In the genomic region with DNA sequence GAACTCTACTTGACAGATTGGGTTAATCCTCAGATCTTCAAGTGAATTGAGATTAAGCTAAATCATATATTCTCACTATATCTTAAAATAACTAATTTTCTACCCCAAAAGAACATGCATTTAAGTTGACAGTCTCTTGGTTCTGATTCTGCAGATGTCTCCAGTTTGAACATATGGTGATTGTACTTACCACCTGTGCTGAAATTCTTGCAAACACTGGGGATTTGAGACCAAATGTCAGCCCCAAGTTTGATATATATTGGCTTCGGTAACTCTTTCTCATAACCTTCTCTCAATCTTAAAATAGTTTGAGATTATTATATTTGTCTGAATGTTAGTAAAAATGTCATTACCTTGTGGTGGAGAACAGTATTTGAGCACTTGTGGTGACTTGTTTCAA, we compare ENCODE assay signal across 19 cellular contexts.
"Had no signal": no experiment of that assay in that cellular context is flagged by ENCODE, and none has a peak within 500 bp of the region (broad histone marks: within the 10 kb centered on the region; RNA-seq: fewer than 3 reads in every experiment).

No MANE protein-coding gene starts in this region.

- DNase-seq: IMR-90, Karpas-422, MG63, NCI-H1092, NCI-H1105 treated with DMSO at 0.1 percent for 48 hours, NCI-H1417 treated with DMSO at 0.1 percent for 48 hours, NCI-H146, NCI-H187 treated with DMSO at 0.1 percent for 48 hours, NCI-H2029 treated with DMSO at 0.1 percent for 48 hours, NCI-H226, NCI-H510A, NCI-H526 treated with DMSO at 0.1 percent for 48 hours, NCI-H748 treated with DMSO at 0.1 percent for 48 hours, Right ventricle myocardium superior, RPMI8226, SJCRH30, T-helper 1 cell had no signal

- ATAC-seq: HepG2, SK-N-SH treated with all-trans-retinoic acid at 6 μM for 48 hours had no signal
